ENCODE assay signal across 8 cellular contexts in the genomic region with DNA sequence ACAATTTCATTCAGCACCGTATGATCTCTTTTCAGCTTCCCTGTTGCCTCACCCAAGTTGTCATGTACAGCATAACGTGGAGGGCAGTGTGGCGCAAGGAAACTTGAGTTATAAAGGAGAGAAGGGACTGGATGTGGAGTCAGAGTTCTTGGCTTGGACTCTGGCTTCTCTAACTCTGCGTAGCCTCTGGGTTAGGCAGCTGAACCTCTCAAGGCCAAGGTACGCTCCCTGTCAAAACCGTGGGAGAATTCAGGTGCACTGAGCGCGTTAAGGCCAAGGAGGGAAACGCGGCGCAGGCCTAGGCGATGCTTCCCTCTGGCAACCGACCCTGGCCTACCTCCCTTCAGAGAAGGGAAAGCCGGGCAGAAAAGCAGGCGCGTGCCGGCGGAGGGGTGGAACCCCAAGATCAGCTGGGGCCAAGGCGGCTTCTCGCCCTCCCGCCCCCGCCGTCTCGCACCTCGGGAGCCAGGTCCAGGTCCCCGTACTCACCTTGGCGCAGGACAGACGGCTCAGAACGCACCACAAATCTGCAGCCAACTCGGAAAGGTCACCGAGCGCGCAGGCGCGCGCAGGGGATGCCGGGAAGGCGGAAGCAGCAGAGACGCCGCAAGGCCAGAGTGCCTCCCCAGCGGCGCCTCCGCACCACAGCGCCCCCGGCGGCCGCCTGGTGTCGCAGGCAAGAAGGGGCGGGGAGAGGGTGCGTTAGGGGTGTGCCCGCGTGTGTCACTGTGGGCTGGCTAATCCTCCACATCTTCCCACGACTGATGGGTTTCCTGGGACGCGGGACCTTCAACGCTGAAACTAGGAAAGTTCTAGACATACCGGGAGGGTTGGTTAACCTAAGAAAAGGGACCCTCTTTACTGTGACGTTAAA. TPM values are rescaled to one million over a fixed set of nuclear protein-coding genes. Genes with fewer than 3 reads are reported as not detected.
DNase-seq lines count a peak whose midpoint lies in the region; ATAC-seq and TF ChIP-seq lines count a peak whose summit lies in the region.

No MANE protein-coding gene starts in this region.

- H3K27me3 ChIP-seq in HUES6 (ENCODE audit: control insufficient read depth, insufficient read depth, low read length) = no peaks in the 10 kb centered on the region
- H3K27me3 ChIP-seq in NT2/D1 (ENCODE audit: insufficient read depth, insufficient read length) = no peaks in the 10 kb centered on the region

- H3K4me3 ChIP-seq in HUES6 (ENCODE audit: low read depth, low read length) = peak overlapping the region; percentile 79
- peak overlapping the region; percentile 96 for H3K4me3 ChIP-seq in NT2/D1 (ENCODE audit: insufficient read length, low read depth)

- H3K4me1 Mint-ChIP-seq in endothelial cell (ENCODE audit: unreplicated experiment) = peaks cover 16% of the 10 kb centered on the region

- DNase-seq in DMS 273 (lab: John Stamatoyannopoulos, UW; ENCODE audit: unreplicated experiment) = peak; percentile 97
- peak; percentile 73 for DNase-seq in NT2/D1 (ENCODE audit: low read depth, low spot score)
- peak; percentile 95 for DNase-seq in activated CD8-positive, alpha-beta memory T cell treated with anti-CD3 and anti-CD28 coated beads, Interleukin-2, amount 50 U/mL, for 4 hours
- DNase-seq in endothelial cell (ENCODE audit: low spot score) = peak; percentile 99
- DNase-seq in midbrain (lab: John Stamatoyannopoulos, UW) = peak; percentile 95
- DNase-seq in stimulated activated CD8-positive, alpha-beta memory T cell treated with anti-CD3 and anti-CD28 coated beads, Interleukin-15, amount 100 ng/mL, for 48 hours (ENCODE audit: low read depth in 2 of 2) = peak; percentile 92 to 94

- ATAC-seq in GM21423 (IDR thresholded peaks at IDR 0.05; ENCODE audit: unreplicated experiment) = peak; percentile 94

- peak overlapping the region; percentile 77 for H3K27ac Mint-ChIP-seq in endothelial cell (ENCODE audit: unreplicated experiment)

- H3K27ac ChIP-seq in HUES6 (ENCODE audit: low read depth, low read length) = peak overlapping the region; percentile 53; the same call in 1 of the 2 replicates

- no peaks in the 10 kb centered on the region for H3K9me3 ChIP-seq in HUES6 (ENCODE audit: control insufficient read depth, insufficient read depth, low read depth, low read length)
- no peaks in the 10 kb centered on the region for H3K9me3 ChIP-seq in NT2/D1 (ENCODE audit: insufficient read depth, low read length)

- H3K4me1 ChIP-seq in HUES6 (ENCODE audit: control insufficient read depth, insufficient read depth, low read length) (no peaks in the 10 kb centered on the region), NT2/D1 (ENCODE audit: insufficient read depth, insufficient read length) (no peaks in the 10 kb centered on the region)

- H3K9ac ChIP-seq in HUES6 (ENCODE audit: low read length) = peak overlapping the region; percentile 89
- H3K9ac ChIP-seq in NT2/D1 (ENCODE audit: insufficient read length, low read depth) = peak overlapping the region; percentile 98

- H3K36me3 Mint-ChIP-seq in endothelial cell (ENCODE audit: low read depth, unreplicated experiment) = peaks cover 4% of the 10 kb centered on the region

- peak overlapping the region; percentile 94 for H3K4me3 Mint-ChIP-seq in endothelial cell (ENCODE audit: unreplicated experiment)

- H3K36me3 ChIP-seq in HUES6 (ENCODE audit: control insufficient read depth, insufficient read depth, low read length) (peaks cover 15% of the 10 kb centered on the region), NT2/D1 (ENCODE audit: insufficient read depth, insufficient read length, low read length) (peaks cover 22% of the 10 kb centered on the region)

- TF ChIP-seq CTCF in endothelial cell (IDR thresholded peaks at IDR 0.05; ENCODE audit: unreplicated experiment) = peak; percentile 95

- H3K9me3 Mint-ChIP-seq in endothelial cell (ENCODE audit: unreplicated experiment) = no peaks in the 10 kb centered on the region

- H3K27me3 Mint-ChIP-seq in endothelial cell (ENCODE audit: unreplicated experiment) = peaks cover 3% of the 10 kb centered on the region

RNA-seq across cellular contexts. Expression of a gene that starts 7.0 kb away (rescaled TPM):
- not detected for total RNA-seq in endothelial cell (ENCODE audit: unreplicated experiment)

RNA-seq across cellular contexts. Expression of a gene that starts 21.1 kb away (rescaled TPM):
- total RNA-seq in endothelial cell (ENCODE audit: unreplicated experiment) = not detected

Comparison
In these comparisons a context has a peak if more than half of its experiments do, and no peak if none do; other contexts are left out.
1. Peak in every context shown above with its lines: DNase-seq, ATAC-seq, H3K4me3 ChIP-seq and H3K27ac ChIP-seq.